1 cellular context compared by ENCODE assay signal in genomic region chr11:68010058-68011041, GRCh38.
A peak's percentile ranks its signal among the peaks of the same experiment; 100 is the strongest.
TF ChIP-seq lines count a peak whose summit lies in the region.

A gene with protein sequence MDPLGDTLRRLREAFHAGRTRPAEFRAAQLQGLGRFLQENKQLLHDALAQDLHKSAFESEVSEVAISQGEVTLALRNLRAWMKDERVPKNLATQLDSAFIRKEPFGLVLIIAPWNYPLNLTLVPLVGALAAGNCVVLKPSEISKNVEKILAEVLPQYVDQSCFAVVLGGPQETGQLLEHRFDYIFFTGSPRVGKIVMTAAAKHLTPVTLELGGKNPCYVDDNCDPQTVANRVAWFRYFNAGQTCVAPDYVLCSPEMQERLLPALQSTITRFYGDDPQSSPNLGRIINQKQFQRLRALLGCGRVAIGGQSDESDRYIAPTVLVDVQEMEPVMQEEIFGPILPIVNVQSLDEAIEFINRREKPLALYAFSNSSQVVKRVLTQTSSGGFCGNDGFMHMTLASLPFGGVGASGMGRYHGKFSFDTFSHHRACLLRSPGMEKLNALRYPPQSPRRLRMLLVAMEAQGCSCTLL (plus strand): TSS chr11:68010327. CDS start chr11:68015298, 4,971 bp downstream.

TF ChIP-seq in HepG2, 621 proteins besides CTCF, POLR2A, EP300 and RAD21 (continued from another document):
- TF ChIP-seq, protein P1, sequence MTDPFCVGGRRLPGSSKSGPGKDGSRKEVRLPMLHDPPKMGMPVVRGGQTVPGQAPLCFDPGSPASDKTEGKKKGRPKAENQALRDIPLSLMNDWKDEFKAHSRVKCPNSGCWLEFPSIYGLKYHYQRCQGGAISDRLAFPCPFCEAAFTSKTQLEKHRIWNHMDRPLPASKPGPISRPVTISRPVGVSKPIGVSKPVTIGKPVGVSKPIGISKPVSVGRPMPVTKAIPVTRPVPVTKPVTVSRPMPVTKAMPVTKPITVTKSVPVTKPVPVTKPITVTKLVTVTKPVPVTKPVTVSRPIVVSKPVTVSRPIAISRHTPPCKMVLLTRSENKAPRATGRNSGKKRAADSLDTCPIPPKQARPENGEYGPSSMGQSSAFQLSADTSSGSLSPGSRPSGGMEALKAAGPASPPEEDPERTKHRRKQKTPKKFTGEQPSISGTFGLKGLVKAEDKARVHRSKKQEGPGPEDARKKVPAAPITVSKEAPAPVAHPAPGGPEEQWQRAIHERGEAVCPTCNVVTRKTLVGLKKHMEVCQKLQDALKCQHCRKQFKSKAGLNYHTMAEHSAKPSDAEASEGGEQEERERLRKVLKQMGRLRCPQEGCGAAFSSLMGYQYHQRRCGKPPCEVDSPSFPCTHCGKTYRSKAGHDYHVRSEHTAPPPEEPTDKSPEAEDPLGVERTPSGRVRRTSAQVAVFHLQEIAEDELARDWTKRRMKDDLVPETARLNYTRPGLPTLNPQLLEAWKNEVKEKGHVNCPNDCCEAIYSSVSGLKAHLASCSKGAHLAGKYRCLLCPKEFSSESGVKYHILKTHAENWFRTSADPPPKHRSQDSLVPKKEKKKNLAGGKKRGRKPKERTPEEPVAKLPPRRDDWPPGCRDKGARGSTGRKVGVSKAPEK (CRISPR knock-in tag; IDR thresholded peaks at IDR 0.05; ENCODE audit: borderline replicate concordance), result no peak
- TF ChIP-seq CAMTA2 (CRISPR knock-in tag; IDR thresholded peaks at IDR 0.05; ENCODE audit: borderline replicate concordance) (no peak), IKZF4 (CRISPR knock-in tag; IDR thresholded peaks at IDR 0.05; ENCODE audit: borderline replicate concordance, low read depth, not compliant biosample characterization) (no peak), SUZ12 (IDR thresholded peaks at IDR 0.05; ENCODE audit: low read depth, low read length) (no peak), ZNF773 (CRISPR knock-in tag; IDR thresholded peaks at IDR 0.05; ENCODE audit: borderline replicate concordance) (no peak), TBX2 (CRISPR knock-in tag; IDR thresholded peaks at IDR 0.05; ENCODE audit: borderline replicate concordance) (peak; percentile 64; the same call in 1 of the 2 replicates), REPIN1 (CRISPR knock-in tag; IDR thresholded peaks at IDR 0.05; ENCODE audit: borderline replicate concordance, low read depth) (peak; percentile 45; the same call in 1 of the 2 replicates), THAP11 (CRISPR knock-in tag; IDR thresholded peaks at IDR 0.05) (no peak), TFDP1 (CRISPR knock-in tag; IDR thresholded peaks at IDR 0.05; ENCODE audit: borderline replicate concordance) (peak; percentile 78), U2AF2 (IDR thresholded peaks at IDR 0.05; ENCODE audit: low read depth, low read length) (no peak), ZNF660 (CRISPR knock-in tag; IDR thresholded peaks at IDR 0.05; ENCODE audit: borderline replicate concordance, low read depth) (no peak), ZNF143 (CRISPR knock-in tag; IDR thresholded peaks at IDR 0.05) (no peak; the same call in 1 of the 2 replicates), NFE2L2 (IDR thresholded peaks at IDR 0.05; ENCODE audit: low read length) (no peak), FLYWCH1 (CRISPR knock-in tag; IDR thresholded peaks at IDR 0.05) (no peak), GFI1 (CRISPR knock-in tag; IDR thresholded peaks at IDR 0.05; ENCODE audit: borderline replicate concordance) (peak; percentile 53; the same call in 1 of the 2 replicates), FOXO1 (CRISPR knock-in tag; IDR thresholded peaks at IDR 0.05) (no peak), ZNF615 (CRISPR knock-in tag; IDR thresholded peaks at IDR 0.05; ENCODE audit: borderline replicate concordance) (no peak), ZNF274 (CRISPR knock-in tag; IDR thresholded peaks at IDR 0.05) (no peak), HDAC6 (IDR thresholded peaks at IDR 0.05; ENCODE audit: low read depth, low read length) (no peak), WIZ (CRISPR knock-in tag; IDR thresholded peaks at IDR 0.05) (no peak), ZNF431 (CRISPR knock-in tag; IDR thresholded peaks at IDR 0.05; ENCODE audit: borderline replicate concordance, low read depth) (no peak), IKZF1 (IDR thresholded peaks at IDR 0.05) (no peak), MAFG (CRISPR knock-in tag; IDR thresholded peaks at IDR 0.05) (no peak), MED8 (CRISPR knock-in tag; IDR thresholded peaks at IDR 0.05; ENCODE audit: insufficient replicate concordance) (peak; percentile 53), ZNF800 (CRISPR knock-in tag; IDR thresholded peaks at IDR 0.05) (no peak), ZNF142 (CRISPR knock-in tag; IDR thresholded peaks at IDR 0.05) (no peak), THYN1 (CRISPR knock-in tag; IDR thresholded peaks at IDR 0.05; ENCODE audit: borderline replicate concordance, low read depth) (no peak), ZNF33B (CRISPR knock-in tag; IDR thresholded peaks at IDR 0.05) (no peak), IRF2 (CRISPR knock-in tag; IDR thresholded peaks at IDR 0.05) (no peak), ZNF414 (CRISPR knock-in tag; IDR thresholded peaks at IDR 0.05) (peak; percentile 92; the same call in 1 of the 2 replicates), ZNF792 (CRISPR knock-in tag; IDR thresholded peaks at IDR 0.05) (no peak; the same call in 1 of the 2 replicates), ZNF619 (CRISPR knock-in tag; IDR thresholded peaks at IDR 0.05) (no peak), ZNF138 (CRISPR knock-in tag; IDR thresholded peaks at IDR 0.05; ENCODE audit: low read depth) (no peak), ZBTB33 (CRISPR knock-in tag; IDR thresholded peaks at IDR 0.05) (no peak; the same call in 1 of the 2 replicates), ZNF850 (CRISPR knock-in tag; conservative IDR thresholded peaks at IDR 0.05) (no peak), HNRNPK (IDR thresholded peaks at IDR 0.05; ENCODE audit: low read depth, low read length, poor library complexity, severe bottlenecking) (no peak)
- TF ChIP-seq, protein P2, sequence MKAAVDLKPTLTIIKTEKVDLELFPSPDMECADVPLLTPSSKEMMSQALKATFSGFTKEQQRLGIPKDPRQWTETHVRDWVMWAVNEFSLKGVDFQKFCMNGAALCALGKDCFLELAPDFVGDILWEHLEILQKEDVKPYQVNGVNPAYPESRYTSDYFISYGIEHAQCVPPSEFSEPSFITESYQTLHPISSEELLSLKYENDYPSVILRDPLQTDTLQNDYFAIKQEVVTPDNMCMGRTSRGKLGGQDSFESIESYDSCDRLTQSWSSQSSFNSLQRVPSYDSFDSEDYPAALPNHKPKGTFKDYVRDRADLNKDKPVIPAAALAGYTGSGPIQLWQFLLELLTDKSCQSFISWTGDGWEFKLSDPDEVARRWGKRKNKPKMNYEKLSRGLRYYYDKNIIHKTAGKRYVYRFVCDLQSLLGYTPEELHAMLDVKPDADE (CRISPR knock-in tag; IDR thresholded peaks at IDR 0.05), result no peak
TF ChIP-seq in HepG2: peak in this region for 178.
